18 cellular contexts compared by ENCODE assay signal in the genomic region with DNA sequence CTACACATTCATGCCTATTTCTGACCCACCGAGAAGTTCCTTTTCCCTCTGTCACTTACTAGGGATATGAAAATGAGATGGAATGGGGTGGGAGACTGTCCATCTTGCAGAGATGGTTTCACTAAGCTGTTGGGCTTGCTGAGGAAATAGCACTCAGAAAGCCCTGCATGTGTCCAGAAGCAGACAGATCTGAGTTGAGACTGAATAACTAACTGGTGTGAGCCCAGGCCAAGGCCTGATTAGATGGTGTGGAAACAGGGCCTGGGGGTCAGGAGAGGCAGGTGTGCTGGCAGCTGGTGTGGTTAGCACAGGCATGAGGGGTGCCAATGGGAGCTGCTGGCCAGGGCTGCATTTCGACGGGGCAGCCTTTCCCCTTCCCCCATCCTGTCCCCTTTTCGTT.
DNase-seq lines count a peak whose midpoint lies in the region; ATAC-seq, FAIRE-seq and TF ChIP-seq lines count a peak whose summit lies in the region.
"Had no signal": no experiment of that assay in that cellular context is flagged by ENCODE, and none has a peak within 500 bp of the region (broad histone marks: within the 10 kb centered on the region; RNA-seq: fewer than 3 reads in every experiment).

No MANE protein-coding gene starts in this region.

- H3K9me3 Mint-ChIP-seq in osteocyte (ENCODE audit: unreplicated experiment), result peaks cover 8% of the 10 kb centered on the region
- H3K9me3 Mint-ChIP-seq: CD8-positive, alpha-beta T cell; GM23338 had no signal

- FAIRE-seq in GM12892 (lab: Jason Lieb, UNC), result no peak
- FAIRE-seq: G401.6, GM12891, GM18507, H54 had no signal

- WGBS in esophagus muscularis mucosa, result 74% methylated on average over 4 of the region's 4 CpGs

- no peak for TF ChIP-seq POLR2A in esophagus muscularis mucosa (IDR thresholded peaks at IDR 0.05; ENCODE audit: low read depth)
- TF ChIP-seq POLR2A in GM12892 (IDR thresholded peaks at IDR 0.05; ENCODE audit: low read depth, low read length), result no peak

- DNase-seq in NCI-H524 (lab: John Stamatoyannopoulos, UW) (peak; percentile 39 to 58), NCI-H524 treated with DMSO at 0.1 percent for 48 hours (lab: John Stamatoyannopoulos, UW) (no peak), SJCRH30 (peak; percentile 40 to 58), esophagus muscularis mucosa (ENCODE audit: extremely low spot score) (peak; percentile 81), osteocyte (ENCODE audit: extremely low spot score, unreplicated experiment) (peak; percentile 42), GM12892 (ENCODE audit: insufficient read length) (no peak), OCI-M1 (lab: John Stamatoyannopoulos, UW) (no peak)
- DNase-seq: Calu3; CD8-positive, alpha-beta T cell; HCEC 1CT had no signal

- H3K27me3 ChIP-seq in SJCRH30 (no peaks in the 10 kb centered on the region), esophagus muscularis mucosa (no peaks in the 10 kb centered on the region)
- H3K27me3 ChIP-seq: BLaER1 treated with 17β-estradiol and CSF1 and Interleukin-3, amounts not matched to agents 10 nM and 100 nM had no signal

- H3K27me3 Mint-ChIP-seq in osteocyte (ENCODE audit: unreplicated experiment), result no peaks in the 10 kb centered on the region

- H3K4me1 ChIP-seq in SJCRH30 (peaks cover 39% of the 10 kb centered on the region), esophagus muscularis mucosa (peaks cover 0 to 4% (median 0%) of the 10 kb centered on the region in 4 donors)
- H3K4me1 ChIP-seq: BLaER1 treated with 17β-estradiol and CSF1 and Interleukin-3, amounts not matched to agents 10 nM and 100 nM had no signal

- no peak for TF ChIP-seq EP300 in esophagus muscularis mucosa (IDR thresholded peaks at IDR 0.05)

- no peak for TF ChIP-seq CTCF in esophagus muscularis mucosa (IDR thresholded peaks at IDR 0.05)
- TF ChIP-seq CTCF in osteocyte (IDR thresholded peaks at IDR 0.05), result no peak

- H3K27ac ChIP-seq in SJCRH30 (no peak overlapping the region), esophagus muscularis mucosa (replicated peaks in 1 of 4) (no peak overlapping the region)
- H3K27ac ChIP-seq: BLaER1 treated with 17β-estradiol and CSF1 and Interleukin-3, amounts not matched to agents 10 nM and 100 nM had no signal

- H3K4me1 Mint-ChIP-seq in osteocyte (ENCODE audit: unreplicated experiment), result no peaks in the 10 kb centered on the region
- H3K4me1 Mint-ChIP-seq: B cell had no signal

- no peak overlapping the region for H3K27ac Mint-ChIP-seq in osteocyte (ENCODE audit: unreplicated experiment)
- H3K27ac Mint-ChIP-seq: B cell; CD8-positive, alpha-beta T cell; GM23338 had no signal

- ATAC-seq in GM19397 (IDR thresholded peaks at IDR 0.05; ENCODE audit: unreplicated experiment), result no peak
- ATAC-seq: CD8-positive, alpha-beta T cell; GM23338 had no signal

- H3K4me3 ChIP-seq in SJCRH30 (no peak overlapping the region), esophagus muscularis mucosa (no peak overlapping the region)
- H3K4me3 ChIP-seq: BLaER1 treated with 17β-estradiol and CSF1 and Interleukin-3, amounts not matched to agents 10 nM and 100 nM; GM23338 had no signal

- intact Hi-C loops in esophagus muscularis mucosa (cut with DNase I), result no loop called here

- H3K4me3 Mint-ChIP-seq in osteocyte (ENCODE audit: unreplicated experiment), result no peak overlapping the region
- H3K4me3 Mint-ChIP-seq: B cell; CD8-positive, alpha-beta T cell; GM23338 had no signal

- peaks cover 3% of the 10 kb centered on the region for H3K36me3 Mint-ChIP-seq in osteocyte (ENCODE audit: unreplicated experiment)
- H3K36me3 Mint-ChIP-seq: CD8-positive, alpha-beta T cell had no signal

- no peaks in the 10 kb centered on the region for H3K9me3 ChIP-seq in SJCRH30 (replicated peaks)
- H3K9me3 ChIP-seq in esophagus muscularis mucosa, result no peaks in the 10 kb centered on the region
- H3K9me3 ChIP-seq: BLaER1 treated with 17β-estradiol and CSF1 and Interleukin-3, amounts not matched to agents 10 nM and 100 nM had no signal

- H3K36me3 ChIP-seq in SJCRH30 (no peaks in the 10 kb centered on the region), esophagus muscularis mucosa (no peaks in the 10 kb centered on the region)
- H3K36me3 ChIP-seq: BLaER1 treated with 17β-estradiol and CSF1 and Interleukin-3, amounts not matched to agents 10 nM and 100 nM had no signal

Comparison
In these comparisons a context has a peak if more than half of its experiments do, and no peak if none do; other contexts are left out.
1. DNase-seq: peak in NCI-H524 (2 of 2), SJCRH30 (2 of 2), esophagus muscularis mucosa (single experiment) and osteocyte (single experiment); none in NCI-H524 treated with DMSO at 0.1 percent for 48 hours (single experiment), GM12892 (single experiment) and OCI-M1 (single experiment).